In the genomic region with DNA sequence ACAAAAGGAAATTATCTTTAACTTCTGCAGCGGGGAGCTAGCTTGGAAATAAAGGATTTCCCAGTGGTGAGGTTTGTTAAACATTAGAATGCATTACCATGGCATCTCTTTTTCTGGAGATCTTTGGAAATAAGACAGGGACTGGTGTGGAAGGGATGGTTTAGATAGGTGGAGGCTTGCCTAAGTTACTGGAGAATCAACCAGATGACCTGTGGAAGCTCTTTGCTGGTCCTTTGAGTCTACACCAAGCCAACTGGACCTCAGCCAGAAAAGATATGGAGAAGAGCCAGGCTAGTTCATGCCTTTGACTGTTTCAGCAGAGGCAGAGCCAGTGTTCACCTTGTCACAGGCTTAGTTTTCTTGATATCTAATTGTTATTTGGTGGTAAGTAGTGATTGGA, we compare ENCODE assay signal across 15 cellular contexts.
DNase-seq lines count a peak whose midpoint lies in the region; ATAC-seq and TF ChIP-seq lines count a peak whose summit lies in the region.
"Had no signal": no experiment of that assay in that cellular context is flagged by ENCODE, and none has a peak within 500 bp of the region (broad histone marks: within the 10 kb centered on the region; RNA-seq: fewer than 3 reads in every experiment).

No MANE protein-coding gene starts in this region.

- H3K4me3 ChIP-seq in BE2C (ENCODE audit: low read depth, low read length) (no peak overlapping the region), left ventricle myocardium inferior (no peak overlapping the region)
- H3K4me3 ChIP-seq: SJSA1, upper lobe of left lung had no signal

- H3K4me1 ChIP-seq in BE2C (peaks cover 12% of the 10 kb centered on the region), left ventricle myocardium inferior (peaks cover 19% of the 10 kb centered on the region)

- H3K9me3 ChIP-seq in BE2C (no peaks in the 10 kb centered on the region), left ventricle myocardium inferior (replicated peaks) (no peaks in the 10 kb centered on the region)
- H3K9me3 ChIP-seq: SJSA1, upper lobe of left lung had no signal

- no peak overlapping the region for H3K27ac ChIP-seq in left ventricle myocardium inferior (replicated peaks)
- H3K27ac ChIP-seq: SJSA1, upper lobe of left lung had no signal

- intact Hi-C loops in left ventricle myocardium inferior (cut with micrococcal nuclease): no loop called here

- ATAC-seq in HG02798 (IDR thresholded peaks at IDR 0.05; ENCODE audit: poor library complexity, unreplicated experiment): no peak

- DNase-seq in BE2C: peak; percentile 75
- peak; percentile 16 for DNase-seq in LoVo (ENCODE audit: low spot score)
- DNase-seq in RPMI8226: peak; percentile 55
- peak; percentile 40 for DNase-seq in left ventricle myocardium inferior
- no peak for DNase-seq in ureter (ENCODE audit: low spot score)
- DNase-seq in stimulated activated naive CD4-positive, alpha-beta T cell treated with Interleukin-2 at 50 U/mL for 16 hours (lab: John Stamatoyannopoulos, UW): no peak
- DNase-seq in activated CD4-positive, alpha-beta T cell treated with anti-CD3 and anti-CD28 coated beads, Interleukin-2, amount 50 U/mL, for 1 hour: no peak
- DNase-seq: activated naive CD4-positive, alpha-beta T cell treated with anti-CD3 and anti-CD28 coated beads, Interleukin-2, amount 10 ng/mL, durations not matched to agents 7 days and 5 days; AML-193; caudate nucleus; HCEC 1CT; stimulated activated CD4-positive, alpha-beta T cell treated with anti-CD3 and anti-CD28 coated beads, Interleukin-2, amount 100 ng/mL, for 48 hours had no signal

- no peaks in the 10 kb centered on the region for H3K27me3 ChIP-seq in BE2C
- no peaks in the 10 kb centered on the region for H3K27me3 ChIP-seq in left ventricle myocardium inferior (ENCODE audit: low read depth)
- H3K27me3 ChIP-seq: SJSA1, upper lobe of left lung had no signal

- H3K36me3 ChIP-seq in BE2C: no peaks in the 10 kb centered on the region
- H3K36me3 ChIP-seq in left ventricle myocardium inferior: no peaks in the 10 kb centered on the region
- H3K36me3 ChIP-seq: SJSA1, upper lobe of left lung had no signal

- TF ChIP-seq CTCF in BE2C (IDR thresholded peaks at IDR 0.05; ENCODE audit: low read depth, low read length) (no peak), left ventricle myocardium inferior (IDR thresholded peaks at IDR 0.05; ENCODE audit: borderline replicate concordance) (no peak)

Comparison
In these comparisons a context has a peak if more than half of its experiments do, and no peak if none do; other contexts are left out.
1. DNase-seq: peak in BE2C (single experiment), LoVo (single experiment), RPMI8226 (single experiment) and left ventricle myocardium inferior (single experiment); none in ureter (single experiment), stimulated activated naive CD4-positive, alpha-beta T cell treated with Interleukin-2 at 50 U/mL for 16 hours (single experiment) and activated CD4-positive, alpha-beta T cell treated with anti-CD3 and anti-CD28 coated beads, Interleukin-2, amount 50 U/mL, for 1 hour (single experiment).